In the genomic region with DNA sequence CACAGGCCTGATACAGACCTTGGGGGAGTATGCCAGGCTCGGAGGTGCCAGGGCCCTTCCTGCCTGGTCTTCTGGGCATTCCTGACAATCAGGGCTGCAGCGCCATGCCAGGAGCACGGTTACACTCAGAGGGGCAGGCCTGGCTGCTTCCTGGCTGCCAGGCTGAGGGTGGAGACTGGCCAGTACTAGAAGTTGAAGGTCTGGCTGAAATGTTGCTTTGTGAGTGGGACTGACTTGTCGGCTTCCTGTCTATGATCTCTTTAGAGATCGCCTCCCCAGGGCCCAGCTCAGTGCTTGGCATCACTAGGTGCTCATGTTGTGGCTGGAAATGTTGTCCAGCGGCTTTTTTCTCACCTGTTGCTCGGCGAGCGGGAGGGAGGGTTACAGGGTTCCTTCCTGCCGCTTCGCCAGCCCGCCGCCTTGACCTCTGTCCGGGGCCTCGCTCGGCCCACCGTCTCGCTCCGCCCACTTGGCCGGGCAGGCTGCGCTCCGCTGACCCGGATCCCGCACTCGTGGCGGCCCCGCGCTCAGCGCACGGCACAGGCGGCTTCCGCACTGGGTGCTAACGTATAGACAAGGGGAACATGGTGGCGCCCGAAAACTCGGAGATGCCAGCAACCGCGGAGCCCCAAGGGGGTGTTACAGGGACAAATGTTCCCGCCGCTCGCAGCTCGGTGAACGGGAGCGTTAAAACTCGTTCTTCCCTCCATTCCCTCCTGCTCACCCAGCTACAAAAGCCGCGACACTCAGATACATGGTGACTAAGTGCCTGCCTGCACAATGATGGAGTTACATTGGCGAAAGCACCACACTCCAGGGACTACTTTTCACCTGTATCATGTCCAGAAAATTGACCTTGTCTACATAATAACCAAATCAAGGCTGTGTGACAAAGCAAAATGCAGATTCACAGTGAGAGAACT, we compare ENCODE assay signal across 1 cellular context.
TF ChIP-seq lines count a peak whose summit lies in the region.

No MANE protein-coding gene starts in this region.

TF ChIP-seq in WTC11, 78 proteins besides CTCF, POLR2A, EP300 and RAD21 (continued from another document):
- TF ChIP-seq OVOL2 (CRISPR knock-in tag; IDR thresholded peaks at IDR 0.05; ENCODE audit: borderline replicate concordance) (no peak), TEAD1 (CRISPR knock-in tag; IDR thresholded peaks at IDR 0.05) (no peak), ZNF138 (CRISPR knock-in tag; conservative IDR thresholded peaks at IDR 0.05) (no peak)
- TF ChIP-seq, protein P1, sequence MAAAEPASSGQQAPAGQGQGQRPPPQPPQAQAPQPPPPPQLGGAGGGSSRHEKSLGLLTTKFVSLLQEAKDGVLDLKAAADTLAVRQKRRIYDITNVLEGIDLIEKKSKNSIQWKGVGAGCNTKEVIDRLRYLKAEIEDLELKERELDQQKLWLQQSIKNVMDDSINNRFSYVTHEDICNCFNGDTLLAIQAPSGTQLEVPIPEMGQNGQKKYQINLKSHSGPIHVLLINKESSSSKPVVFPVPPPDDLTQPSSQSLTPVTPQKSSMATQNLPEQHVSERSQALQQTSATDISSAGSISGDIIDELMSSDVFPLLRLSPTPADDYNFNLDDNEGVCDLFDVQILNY (CRISPR knock-in tag; IDR thresholded peaks at IDR 0.05): no peak
